ENCODE assay signal across 25 cellular contexts in the genomic region with DNA sequence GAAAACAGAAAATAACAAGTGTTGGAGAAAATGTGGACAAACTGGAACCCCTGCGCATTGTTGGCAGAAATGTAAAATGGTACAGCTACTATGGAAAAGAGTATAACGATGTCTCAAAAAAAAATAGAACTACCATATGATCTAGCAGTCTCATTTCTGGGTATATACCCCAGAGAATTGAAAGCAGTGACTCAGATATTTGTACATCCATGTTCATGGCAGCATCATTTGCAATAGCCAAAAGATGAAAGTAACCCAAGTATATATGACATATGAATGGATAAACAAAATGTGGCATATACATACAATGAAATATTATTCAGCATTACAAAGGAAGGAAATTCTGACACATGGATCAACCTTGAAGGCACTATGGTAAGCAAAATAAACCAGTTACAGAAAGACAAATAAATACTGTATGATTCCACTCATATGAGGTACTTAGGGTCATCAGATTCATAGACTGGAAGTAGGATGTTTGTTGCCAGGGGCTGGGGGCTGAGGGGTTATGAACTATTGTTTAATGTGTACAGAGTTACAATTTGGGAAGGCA. TPM values are rescaled to one million over a fixed set of nuclear protein-coding genes. Genes with fewer than 3 reads are reported as not detected.
"Had no signal": no experiment of that assay in that cellular context is flagged by ENCODE, and none has a peak within 500 bp of the region (broad histone marks: within the 10 kb centered on the region; RNA-seq: fewer than 3 reads in every experiment).

No MANE protein-coding gene starts in this region.

- FAIRE-seq: keratinocyte had no signal

- H3K9me3 Mint-ChIP-seq: immature natural killer cell; naive B cell; natural killer cell treated with Interleukin-12 subunit alpha and Interleukin-12 subunit beta and Interleukin-15 and Interleukin-18, amount 100 ng/mL, for 72 hours; neural progenitor cell; stimulated activated effector memory CD8-positive, alpha-beta T cell treated with anti-CD3 and anti-CD28 coated beads, Interleukin-12 subunit alpha, Interleukin-12 subunit beta, amount 100 ng/mL, for 72 hours had no signal

- H3K36me3 Mint-ChIP-seq: immature natural killer cell; naive B cell; natural killer cell treated with Interleukin-12 subunit alpha and Interleukin-12 subunit beta and Interleukin-15 and Interleukin-18, amount 100 ng/mL, for 72 hours; neural progenitor cell; stimulated activated effector memory CD8-positive, alpha-beta T cell treated with anti-CD3 and anti-CD28 coated beads, Interleukin-12 subunit alpha, Interleukin-12 subunit beta, amount 100 ng/mL, for 72 hours had no signal

- DNase-seq: cerebellar nuclear complex; cortex of kidney; dorsolateral prefrontal cortex; effector CD4-positive, alpha-beta T cell; foreskin melanocyte; hypothalamus; immature natural killer cell; left ventricle myocardium superior; lower lobe of right lung; naive B cell; sigmoid colon; stimulated activated CD4-positive, alpha-beta T cell treated with anti-CD3 and anti-CD28 coated beads, Interleukin-2, amount 100 ng/mL, for 24 hours; stimulated activated CD4-positive, alpha-beta T cell treated with anti-CD3 and anti-CD28 coated beads, Interleukin-4, amount 100 ng/mL, for 24 hours; stimulated activated naive CD4-positive, alpha-beta T cell treated with Interleukin-2 at 50 U/mL for 16 hours; stomach; thyroid gland; trophoblast cell had no signal

- H3K9me3 ChIP-seq: esophagus muscularis mucosa, lower lobe of right lung, right atrium auricular region, sigmoid colon, stomach, thyroid gland had no signal

- H3K27me3 ChIP-seq: thyroid gland had no signal

- H3K4me2 ChIP-seq: neural progenitor cell had no signal

- H2AFZ ChIP-seq: neural progenitor cell, parathyroid adenoma had no signal

- H3K4me1 Mint-ChIP-seq: immature natural killer cell; stimulated activated effector memory CD8-positive, alpha-beta T cell treated with anti-CD3 and anti-CD28 coated beads, Interleukin-12 subunit alpha, Interleukin-12 subunit beta, amount 100 ng/mL, for 72 hours had no signal

- H3K9ac ChIP-seq: neural progenitor cell, parathyroid adenoma had no signal

- H3K27ac Mint-ChIP-seq: immature natural killer cell; naive B cell; natural killer cell treated with Interleukin-12 subunit alpha and Interleukin-12 subunit beta and Interleukin-15 and Interleukin-18, amount 100 ng/mL, for 72 hours; neural progenitor cell; progenitor cell of endocrine pancreas; stimulated activated effector memory CD8-positive, alpha-beta T cell treated with anti-CD3 and anti-CD28 coated beads, Interleukin-12 subunit alpha, Interleukin-12 subunit beta, amount 100 ng/mL, for 72 hours had no signal

- H3K27ac ChIP-seq: esophagus muscularis mucosa, lower lobe of right lung, neural progenitor cell, parathyroid adenoma, right atrium auricular region, sigmoid colon, stomach, thyroid gland had no signal

- H3K4me3 Mint-ChIP-seq: immature natural killer cell; naive B cell; natural killer cell treated with Interleukin-12 subunit alpha and Interleukin-12 subunit beta and Interleukin-15 and Interleukin-18, amount 100 ng/mL, for 72 hours; neural progenitor cell; stimulated activated effector memory CD8-positive, alpha-beta T cell treated with anti-CD3 and anti-CD28 coated beads, Interleukin-12 subunit alpha, Interleukin-12 subunit beta, amount 100 ng/mL, for 72 hours had no signal

- H3K4me3 ChIP-seq: esophagus muscularis mucosa, lower lobe of right lung, neural progenitor cell, right atrium auricular region, sigmoid colon, stomach, thyroid gland had no signal

- H3K36me3 ChIP-seq: esophagus muscularis mucosa, lower lobe of right lung, neural progenitor cell, right atrium auricular region, sigmoid colon, stomach, thyroid gland had no signal

RNA-seq across cellular contexts. Expression of gene NRCAM, which starts 4.9 kb away (rescaled TPM):
- total RNA-seq: natural killer cell treated with Interleukin-12 subunit alpha and Interleukin-12 subunit beta and Interleukin-15 and Interleukin-18, amount 100 ng/mL, for 72 hours had no signal
- polyA plus RNA-seq: immature natural killer cell had no signal
